In the genomic region with DNA sequence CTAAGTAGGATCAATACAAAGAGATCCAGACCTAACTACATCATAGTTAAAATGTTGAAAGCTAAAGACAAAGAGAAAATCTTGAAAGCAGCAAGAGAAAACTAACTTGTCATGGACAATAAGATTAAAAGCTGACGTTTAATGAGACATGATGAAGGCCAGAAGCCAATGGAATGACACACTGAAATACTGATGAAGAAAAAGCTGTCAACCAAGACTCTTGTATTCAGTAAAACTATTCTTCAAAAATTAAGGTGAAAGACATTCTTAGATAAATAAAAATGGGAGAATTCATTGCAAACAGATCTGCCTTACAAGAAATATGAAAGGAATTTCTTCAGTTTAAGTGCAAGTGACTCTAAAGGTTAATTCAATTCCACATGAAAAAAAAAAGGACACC, we compare ENCODE assay signal across 35 cellular contexts.
"Had no signal": no experiment of that assay in that cellular context is flagged by ENCODE, and none has a peak within 500 bp of the region (broad histone marks: within the 10 kb centered on the region; RNA-seq: fewer than 3 reads in every experiment).

No MANE protein-coding gene starts in this region.

- H3K4me3 ChIP-seq: MG63 had no signal

- DNase-seq: Kasumi-1, MG63, MM.1S, MV-4-11, NCI-H1048, NCI-H1092, NCI-H1092 treated with DMSO at 0.1 percent for 48 hours, NCI-H1105, NCI-H1105 treated with DMSO at 0.1 percent for 48 hours, NCI-H1417, NCI-H1417 treated with DMSO at 0.1 percent for 48 hours, NCI-H1436, NCI-H1436 treated with DMSO at 0.1 percent for 48 hours, NCI-H146, NCI-H1694, NCI-H1694 treated with DMSO at 0.1 percent for 48 hours, NCI-H187, NCI-H187 treated with DMSO at 0.1 percent for 48 hours, NCI-H1930, NCI-H2029, NCI-H2029 treated with DMSO at 0.1 percent for 48 hours, NCI-H2081, NCI-H2081 treated with DMSO at 0.1 percent for 48 hours, NCI-H2107, NCI-H2171, NCI-H2171 treated with DMSO at 0.1 percent for 48 hours, NCI-H2227 treated with DMSO at 0.1 percent for 48 hours, NCI-H226, NCI-H345, NCI-H446, NCI-H446 treated with DMSO at 0.1 percent for 48 hours, NCI-H510A, NCI-H510A treated with DMSO at 0.1 percent for 48 hours, NCI-H524, NCI-H524 treated with DMSO at 0.1 percent for 48 hours had no signal

- H3K36me3 ChIP-seq: MG63 had no signal

- H3K27me3 ChIP-seq: MG63 had no signal

- H3K9me3 ChIP-seq: MG63 had no signal
